Comparison of ENCODE assay signal across 1 cellular context in the genomic region with DNA sequence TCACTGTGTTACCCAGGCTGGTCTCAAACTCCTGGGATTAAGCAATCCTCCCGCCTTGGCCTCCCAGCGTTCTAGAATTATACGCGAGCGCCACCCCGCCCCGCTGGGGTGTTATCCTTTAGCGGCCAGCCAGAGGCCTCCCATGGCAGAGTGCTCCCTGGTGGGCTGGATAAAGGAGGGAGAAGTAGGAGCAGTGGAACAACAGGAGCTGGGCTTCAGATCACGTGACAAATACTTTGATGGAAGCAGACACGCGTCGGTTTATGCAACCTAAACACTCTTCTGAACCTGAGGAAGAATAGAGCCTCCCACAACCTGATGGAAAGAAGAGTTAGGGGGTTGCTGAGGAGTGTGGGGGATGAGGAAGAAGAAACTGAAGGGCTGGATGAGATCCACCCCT.
TF ChIP-seq lines count a peak whose summit lies in the region.

No MANE protein-coding gene starts in this region.

TF ChIP-seq in HepG2, 621 proteins besides CTCF, POLR2A, EP300 and RAD21 (continued from another document):
- TF ChIP-seq USF2 (IDR thresholded peaks at IDR 0.05; ENCODE audit: low read depth, low read length) (peak; percentile 62; the same call in 1 of the 2 replicates), USF2 (CRISPR knock-in tag; IDR thresholded peaks at IDR 0.05; ENCODE audit: borderline replicate concordance) (no peak)
